In genomic region chr9:113059581-113060284, GRCh38 we compare ENCODE assay signal across 1 cellular context.
TF ChIP-seq lines count a peak whose summit lies in the region.

No MANE protein-coding gene starts in this region.

TF ChIP-seq in HEK293, 187 proteins besides CTCF, POLR2A, EP300 and RAD21 (continued from another document):
- TF ChIP-seq, protein P1, sequence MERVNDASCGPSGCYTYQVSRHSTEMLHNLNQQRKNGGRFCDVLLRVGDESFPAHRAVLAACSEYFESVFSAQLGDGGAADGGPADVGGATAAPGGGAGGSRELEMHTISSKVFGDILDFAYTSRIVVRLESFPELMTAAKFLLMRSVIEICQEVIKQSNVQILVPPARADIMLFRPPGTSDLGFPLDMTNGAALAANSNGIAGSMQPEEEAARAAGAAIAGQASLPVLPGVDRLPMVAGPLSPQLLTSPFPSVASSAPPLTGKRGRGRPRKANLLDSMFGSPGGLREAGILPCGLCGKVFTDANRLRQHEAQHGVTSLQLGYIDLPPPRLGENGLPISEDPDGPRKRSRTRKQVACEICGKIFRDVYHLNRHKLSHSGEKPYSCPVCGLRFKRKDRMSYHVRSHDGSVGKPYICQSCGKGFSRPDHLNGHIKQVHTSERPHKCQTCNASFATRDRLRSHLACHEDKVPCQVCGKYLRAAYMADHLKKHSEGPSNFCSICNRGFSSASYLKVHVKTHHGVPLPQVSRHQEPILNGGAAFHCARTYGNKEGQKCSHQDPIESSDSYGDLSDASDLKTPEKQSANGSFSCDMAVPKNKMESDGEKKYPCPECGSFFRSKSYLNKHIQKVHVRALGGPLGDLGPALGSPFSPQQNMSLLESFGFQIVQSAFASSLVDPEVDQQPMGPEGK (tag by site-specific recombination; IDR thresholded peaks at IDR 0.05) = peak; percentile 60
- TF ChIP-seq ZBTB17 (tag by site-specific recombination; IDR thresholded peaks at IDR 0.05) = peak; percentile 56
- TF ChIP-seq, protein P2, sequence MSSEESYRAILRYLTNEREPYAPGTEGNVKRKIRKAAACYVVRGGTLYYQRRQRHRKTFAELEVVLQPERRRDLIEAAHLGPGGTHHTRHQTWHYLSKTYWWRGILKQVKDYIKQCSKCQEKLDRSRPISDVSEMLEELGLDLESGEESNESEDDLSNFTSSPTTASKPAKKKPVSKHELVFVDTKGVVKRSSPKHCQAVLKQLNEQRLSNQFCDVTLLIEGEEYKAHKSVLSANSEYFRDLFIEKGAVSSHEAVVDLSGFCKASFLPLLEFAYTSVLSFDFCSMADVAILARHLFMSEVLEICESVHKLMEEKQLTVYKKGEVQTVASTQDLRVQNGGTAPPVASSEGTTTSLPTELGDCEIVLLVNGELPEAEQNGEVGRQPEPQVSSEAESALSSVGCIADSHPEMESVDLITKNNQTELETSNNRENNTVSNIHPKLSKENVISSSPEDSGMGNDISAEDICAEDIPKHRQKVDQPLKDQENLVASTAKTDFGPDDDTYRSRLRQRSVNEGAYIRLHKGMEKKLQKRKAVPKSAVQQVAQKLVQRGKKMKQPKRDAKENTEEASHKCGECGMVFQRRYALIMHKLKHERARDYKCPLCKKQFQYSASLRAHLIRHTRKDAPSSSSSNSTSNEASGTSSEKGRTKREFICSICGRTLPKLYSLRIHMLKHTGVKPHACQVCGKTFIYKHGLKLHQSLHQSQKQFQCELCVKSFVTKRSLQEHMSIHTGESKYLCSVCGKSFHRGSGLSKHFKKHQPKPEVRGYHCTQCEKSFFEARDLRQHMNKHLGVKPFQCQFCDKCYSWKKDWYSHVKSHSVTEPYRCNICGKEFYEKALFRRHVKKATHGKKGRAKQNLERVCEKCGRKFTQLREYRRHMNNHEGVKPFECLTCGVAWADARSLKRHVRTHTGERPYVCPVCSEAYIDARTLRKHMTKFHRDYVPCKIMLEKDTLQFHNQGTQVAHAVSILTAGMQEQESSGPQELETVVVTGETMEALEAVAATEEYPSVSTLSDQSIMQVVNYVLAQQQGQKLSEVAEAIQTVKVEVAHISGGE (tag by site-specific recombination; conservative IDR thresholded peaks at IDR 0.05; ENCODE audit: low read depth) = peak; percentile 83
TF ChIP-seq in HEK293: peak in this region for 12; not testable (repeated sequence) for 175.
